ENCODE assay signal across 31 cellular contexts in genomic region chr4:29541757-29542156, GRCh38.
"Had no signal": no experiment of that assay in that cellular context is flagged by ENCODE, and none has a peak within 500 bp of the region (broad histone marks: within the 10 kb centered on the region; RNA-seq: fewer than 3 reads in every experiment).

No MANE protein-coding gene starts in this region.

- H3K27me3 ChIP-seq: adrenal gland had no signal

- H3K9ac ChIP-seq: KMS-11 had no signal

- H3K9me3 Mint-ChIP-seq: activated naive CD4-positive, alpha-beta T cell treated with anti-CD3 and anti-CD28 coated beads, Interleukin-2, amount 50 U/mL, for 24 hours had no signal

- H3K27ac Mint-ChIP-seq: activated CD8-positive, alpha-beta T cell treated with anti-CD3 and anti-CD28 coated beads for 36 hours; activated naive CD4-positive, alpha-beta T cell treated with anti-CD3 and anti-CD28 coated beads, Interleukin-2, amount 50 U/mL, for 24 hours; activated T-cell treated with anti-CD3 and anti-CD28 coated beads, Interleukin-2, amount 50 U/mL, for 24 hours; activated T-helper 2 cell treated with anti-CD3 and anti-CD28 coated beads, Interferon-gamma antibody, Interleukin-2, Interleukin-4, amounts not matched to agents 10 μg/mL and 5 μg/mL and 100 μg/mL, durations not matched to agents 14 hours and 24 hours and 36 hours; brain had no signal

- H3K36me3 Mint-ChIP-seq: activated naive CD4-positive, alpha-beta T cell treated with anti-CD3 and anti-CD28 coated beads, Interleukin-2, amount 50 U/mL, for 24 hours; brain had no signal

- H3K4me1 Mint-ChIP-seq: activated naive CD4-positive, alpha-beta T cell treated with anti-CD3 and anti-CD28 coated beads, Interleukin-2, amount 50 U/mL, for 24 hours; central memory CD8-positive, alpha-beta T cell had no signal

- H3K4me3 ChIP-seq: adrenal gland, PC-9 had no signal

- DNase-seq: activated CD4-positive, alpha-beta T cell treated with anti-CD3 and anti-CD28 coated beads for 1 hour; activated CD4-positive, alpha-beta T cell treated with anti-CD3 and anti-CD28 coated beads for 48 hours; activated CD4-positive, alpha-beta T cell treated with anti-CD3 and anti-CD28 coated beads, Interleukin-2, amount 50 U/mL, for 4 hours; activated CD8-positive, alpha-beta T cell treated with anti-CD3 and anti-CD28 coated beads for 36 hours; activated gamma-delta T cell; activated naive CD4-positive, alpha-beta T cell treated with Interleukin-2 at 50 U/mL for 16 hours; activated T-cell treated with anti-CD3 and anti-CD28 coated beads, Interleukin-2, amount 50 U/mL, for 24 hours; adrenal gland; NCI-H1092 treated with DMSO at 0.1 percent for 48 hours; NCI-H1417; NCI-H146; NCI-H187; NCI-H2029 treated with DMSO at 0.1 percent for 48 hours; NCI-H2107; NCI-H2171; NCI-H510A; NCI-H526; NCI-H748 treated with DMSO at 0.1 percent for 48 hours; NK-92 treated with Interleukin-12 subunit alpha and Interleukin-12 subunit beta, amount 100 ng/mL, for 24 hours; PC-9; Right ventricle myocardium superior; SW 1271; T-helper 2 cell; T-helper 9 cell; WERI-Rb-1 had no signal

- H3K36me3 ChIP-seq: adrenal gland, WERI-Rb-1 had no signal

- H3K27ac ChIP-seq: adrenal gland, KMS-11, PC-9, RWPE1, WERI-Rb-1 had no signal

- H3K27me3 Mint-ChIP-seq: activated CD8-positive, alpha-beta T cell treated with anti-CD3 and anti-CD28 coated beads for 36 hours; activated naive CD4-positive, alpha-beta T cell treated with anti-CD3 and anti-CD28 coated beads, Interleukin-2, amount 50 U/mL, for 24 hours; activated T-cell treated with anti-CD3 and anti-CD28 coated beads, Interleukin-2, amount 50 U/mL, for 24 hours; brain; central memory CD8-positive, alpha-beta T cell had no signal

- H2AFZ ChIP-seq: PC-9 had no signal

- H3K4me2 ChIP-seq: KMS-11, PC-9 had no signal

- H3K4me3 Mint-ChIP-seq: activated CD8-positive, alpha-beta T cell treated with anti-CD3 and anti-CD28 coated beads for 36 hours; activated naive CD4-positive, alpha-beta T cell treated with anti-CD3 and anti-CD28 coated beads, Interleukin-2, amount 50 U/mL, for 24 hours; activated T-cell treated with anti-CD3 and anti-CD28 coated beads, Interleukin-2, amount 50 U/mL, for 24 hours; brain; central memory CD8-positive, alpha-beta T cell had no signal

- H3K4me1 ChIP-seq: adrenal gland had no signal

- H3K9me3 ChIP-seq: adrenal gland had no signal
